Comparison of ENCODE assay signal across 16 cellular contexts in the genomic region with DNA sequence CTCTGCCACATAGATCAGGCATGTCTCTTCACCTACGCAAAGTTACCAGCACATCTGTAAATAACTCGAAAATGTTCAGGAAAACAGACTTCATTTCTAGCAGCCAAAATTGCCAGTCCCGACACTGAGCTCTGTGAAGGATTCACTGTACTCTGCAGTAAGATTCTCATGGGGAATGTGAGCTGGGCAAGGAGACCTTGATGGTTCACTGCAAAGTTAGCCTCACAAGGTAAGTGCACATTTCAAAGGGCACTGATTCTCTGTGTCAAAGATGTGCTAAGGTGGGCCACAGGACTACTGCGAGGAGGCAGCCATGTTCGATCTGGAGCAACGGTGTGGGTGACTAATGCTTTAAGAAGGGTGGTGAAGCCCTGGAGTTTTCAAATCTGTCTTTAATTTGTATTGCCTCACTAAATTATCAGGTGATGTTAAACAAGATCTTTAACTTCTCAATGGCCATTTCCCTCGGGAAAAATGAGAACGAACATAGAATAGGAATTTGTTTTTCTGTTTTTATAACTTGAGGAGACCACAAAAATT.
"Had no signal": no experiment of that assay in that cellular context is flagged by ENCODE, and none has a peak within 500 bp of the region (broad histone marks: within the 10 kb centered on the region; RNA-seq: fewer than 3 reads in every experiment).

No MANE protein-coding gene starts in this region.

- H3K4me1 ChIP-seq: breast epithelium had no signal

- H3K27me3 Mint-ChIP-seq: stimulated activated naive CD8-positive, alpha-beta T cell treated with anti-CD3 and anti-CD28 coated beads, Interleukin-15, Interleukin-2, amounts not matched to agents 100 ng/mL and 50 ng/mL, for 24 hours had no signal

- ATAC-seq: activated CD4-positive, CD25-positive, alpha-beta regulatory T cell treated with anti-CD3 and anti-CD28 coated beads, Interleukin-2, amount 50 U/mL, for 24 hours; activated naive CD4-positive, alpha-beta T cell treated with anti-CD3 and anti-CD28 coated beads, Interleukin-2, amount 50 U/mL, for 72 hours had no signal

- H3K4me3 Mint-ChIP-seq: nephron progenitor cell; stimulated activated naive CD8-positive, alpha-beta T cell treated with anti-CD3 and anti-CD28 coated beads, Interleukin-15, Interleukin-2, amounts not matched to agents 100 ng/mL and 50 ng/mL, for 24 hours had no signal

- H3K9me3 ChIP-seq: adrenal gland, breast epithelium, upper lobe of left lung had no signal

- H3K4me3 ChIP-seq: adrenal gland, breast epithelium, upper lobe of left lung had no signal

- H3K27ac ChIP-seq: adrenal gland, breast epithelium had no signal

- H3K27ac Mint-ChIP-seq: activated naive CD4-positive, alpha-beta T cell treated with anti-CD3 and anti-CD28 coated beads, Interleukin-2, amount 50 U/mL, for 72 hours; nephron progenitor cell; stimulated activated naive CD8-positive, alpha-beta T cell treated with anti-CD3 and anti-CD28 coated beads, Interleukin-15, Interleukin-2, amounts not matched to agents 100 ng/mL and 50 ng/mL, for 24 hours had no signal

- H3K9me3 Mint-ChIP-seq: activated naive CD4-positive, alpha-beta T cell treated with anti-CD3 and anti-CD28 coated beads, Interleukin-2, amount 50 U/mL, for 72 hours; nephron progenitor cell; stimulated activated naive CD8-positive, alpha-beta T cell treated with anti-CD3 and anti-CD28 coated beads, Interleukin-15, Interleukin-2, amounts not matched to agents 100 ng/mL and 50 ng/mL, for 24 hours had no signal

- FAIRE-seq: astrocyte, endometrium, frontal cortex, keratinocyte had no signal

- DNase-seq: activated gamma-delta T cell treated with Interleukin-2 at 50 U/mL for 16 hours, adrenal gland, cortex of kidney, nephron progenitor cell, nucleus accumbens, retina, T1000, upper lobe of left lung had no signal

- H3K36me3 ChIP-seq: adrenal gland, breast epithelium, upper lobe of left lung had no signal

- H3K27me3 ChIP-seq: adrenal gland, breast epithelium, upper lobe of left lung had no signal
